Comparison of ENCODE assay signal across 11 cellular contexts in the genomic region with DNA sequence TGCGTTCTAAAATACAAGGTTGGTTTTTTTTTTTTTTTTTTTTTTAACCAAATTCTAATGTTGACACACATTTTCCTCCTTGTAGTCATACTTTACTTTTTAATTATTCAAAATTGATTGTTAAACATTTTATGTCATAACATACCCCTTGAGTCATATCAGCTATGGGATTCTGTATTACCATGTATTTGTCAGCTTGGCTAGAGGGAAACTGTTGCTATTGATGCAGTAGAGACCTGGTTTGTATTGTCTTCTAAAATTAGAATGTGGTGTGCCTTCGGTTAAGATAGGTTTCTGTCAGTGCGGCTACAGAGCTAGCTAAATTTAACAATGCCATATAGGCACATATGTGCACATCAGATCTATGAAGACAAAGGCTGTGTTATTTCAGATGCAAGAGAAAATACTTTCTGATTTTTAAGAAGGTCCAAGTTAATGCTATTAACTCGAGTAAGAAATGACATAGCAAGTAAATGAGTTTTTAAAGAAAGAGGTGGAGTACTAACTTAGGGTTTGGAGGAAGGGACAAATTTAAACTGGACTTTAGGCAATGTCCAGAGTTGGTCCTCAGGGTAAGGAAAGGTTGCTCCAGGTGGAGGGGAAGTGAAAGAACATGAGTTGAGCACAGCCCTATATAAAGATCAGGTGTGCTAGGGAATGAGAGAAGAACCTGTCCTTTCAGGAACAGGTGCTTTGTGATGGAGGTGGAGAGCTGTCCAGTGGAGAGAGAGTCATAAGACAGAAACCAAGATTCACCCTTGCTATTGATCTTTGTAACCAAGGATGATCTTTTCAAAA.
A peak's percentile ranks its signal among the peaks of the same experiment; 100 is the strongest.
DNase-seq lines count a peak whose midpoint lies in the region; ATAC-seq, FAIRE-seq and TF ChIP-seq lines count a peak whose summit lies in the region.
"Had no signal": no experiment of that assay in that cellular context is flagged by ENCODE, and none has a peak within 500 bp of the region (broad histone marks: within the 10 kb centered on the region; RNA-seq: fewer than 3 reads in every experiment).

No MANE protein-coding gene starts in this region.

- DNase-seq in left ventricle myocardium superior (no peak), left cardiac atrium (no peak), urothelium cell line (ENCODE audit: low spot score) (no peak), OCI-M2 (lab: John Stamatoyannopoulos, UW; ENCODE audit: unreplicated experiment) (no peak), upper lobe of left lung (no peak), NCI-H2196 (lab: John Stamatoyannopoulos, UW; ENCODE audit: unreplicated experiment) (no peak)
- DNase-seq: activated CD4-positive, alpha-beta memory T cell treated with anti-CD3 and anti-CD28 coated beads for 36 hours; NCI-H2081 treated with DMSO at 0.1 percent for 48 hours had no signal

- H3K4me1 ChIP-seq in upper lobe of left lung = no peaks in the 10 kb centered on the region

- H3K27me3 ChIP-seq in upper lobe of left lung = no peaks in the 10 kb centered on the region

- no peaks in the 10 kb centered on the region for H3K9me3 ChIP-seq in upper lobe of left lung

- no peak overlapping the region for H3K27ac ChIP-seq in upper lobe of left lung

- H3K36me3 ChIP-seq in upper lobe of left lung = peaks cover 0 to 14% (median 3%) of the 10 kb centered on the region in 4 donors

- no peak for TF ChIP-seq CTCF in upper lobe of left lung (IDR thresholded peaks at IDR 0.05)

- peak; percentile 5 for FAIRE-seq in urothelium cell line (lab: Jason Lieb, UNC)
- FAIRE-seq: HTR-8/SVneo had no signal

- 89 to 92% methylated on average over 4 of the region's 4 CpGs for WGBS in upper lobe of left lung, 2 donors

- TF ChIP-seq EP300 in upper lobe of left lung (IDR thresholded peaks at IDR 0.05) = no peak

- H3K4me3 ChIP-seq in upper lobe of left lung = no peak overlapping the region

- no peak for TF ChIP-seq POLR2A in upper lobe of left lung (IDR thresholded peaks at IDR 0.05)

- ATAC-seq in left ventricle myocardium superior (peak; percentile 82), left cardiac atrium (no peak), GM21825 (IDR thresholded peaks at IDR 0.05; ENCODE audit: unreplicated experiment) (peak; percentile 80), HG03342 (IDR thresholded peaks at IDR 0.05; ENCODE audit: unreplicated experiment) (peak; percentile 94), upper lobe of left lung (ENCODE audit: low FRiP score in 2 of 2) (no peak)

- intact Hi-C loops in left ventricle myocardium superior (cut with micrococcal nuclease) = no loop called here
- intact Hi-C loops in left cardiac atrium (cut with DNase I) = no loop called here

Comparison
In these comparisons a context has a peak if more than half of its experiments do, and no peak if none do; other contexts are left out.
1. ATAC-seq: peak in left ventricle myocardium superior (single experiment), GM21825 (single experiment) and HG03342 (single experiment); none in left cardiac atrium (0 of 2) and upper lobe of left lung (0 of 2).